Comparison of ENCODE assay signal across 1 cellular context in the genomic region with DNA sequence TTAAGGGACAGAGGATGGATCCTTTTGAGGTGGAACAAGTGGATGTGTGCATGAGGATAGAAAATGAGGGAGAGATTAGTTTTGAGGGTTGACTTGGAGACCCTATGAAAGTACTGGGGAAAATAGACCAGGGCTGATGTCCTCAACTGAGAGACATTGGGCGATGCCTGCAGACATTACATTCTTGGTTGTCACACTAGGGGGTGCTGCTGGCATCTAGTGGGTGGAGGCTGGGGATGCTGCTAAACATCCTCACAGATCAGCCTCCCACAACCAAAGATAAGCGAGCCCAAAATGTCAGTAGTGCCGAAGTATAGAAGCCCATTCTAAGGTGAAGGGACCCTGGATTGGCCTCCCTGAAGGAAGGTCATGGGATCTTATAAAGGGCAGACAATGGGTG.
TF ChIP-seq lines count a peak whose summit lies in the region.

No MANE protein-coding gene starts in this region.

TF ChIP-seq in GM23338, 12 proteins besides CTCF, POLR2A, EP300 and RAD21 (continued from another document):
- TF ChIP-seq, protein P1, sequence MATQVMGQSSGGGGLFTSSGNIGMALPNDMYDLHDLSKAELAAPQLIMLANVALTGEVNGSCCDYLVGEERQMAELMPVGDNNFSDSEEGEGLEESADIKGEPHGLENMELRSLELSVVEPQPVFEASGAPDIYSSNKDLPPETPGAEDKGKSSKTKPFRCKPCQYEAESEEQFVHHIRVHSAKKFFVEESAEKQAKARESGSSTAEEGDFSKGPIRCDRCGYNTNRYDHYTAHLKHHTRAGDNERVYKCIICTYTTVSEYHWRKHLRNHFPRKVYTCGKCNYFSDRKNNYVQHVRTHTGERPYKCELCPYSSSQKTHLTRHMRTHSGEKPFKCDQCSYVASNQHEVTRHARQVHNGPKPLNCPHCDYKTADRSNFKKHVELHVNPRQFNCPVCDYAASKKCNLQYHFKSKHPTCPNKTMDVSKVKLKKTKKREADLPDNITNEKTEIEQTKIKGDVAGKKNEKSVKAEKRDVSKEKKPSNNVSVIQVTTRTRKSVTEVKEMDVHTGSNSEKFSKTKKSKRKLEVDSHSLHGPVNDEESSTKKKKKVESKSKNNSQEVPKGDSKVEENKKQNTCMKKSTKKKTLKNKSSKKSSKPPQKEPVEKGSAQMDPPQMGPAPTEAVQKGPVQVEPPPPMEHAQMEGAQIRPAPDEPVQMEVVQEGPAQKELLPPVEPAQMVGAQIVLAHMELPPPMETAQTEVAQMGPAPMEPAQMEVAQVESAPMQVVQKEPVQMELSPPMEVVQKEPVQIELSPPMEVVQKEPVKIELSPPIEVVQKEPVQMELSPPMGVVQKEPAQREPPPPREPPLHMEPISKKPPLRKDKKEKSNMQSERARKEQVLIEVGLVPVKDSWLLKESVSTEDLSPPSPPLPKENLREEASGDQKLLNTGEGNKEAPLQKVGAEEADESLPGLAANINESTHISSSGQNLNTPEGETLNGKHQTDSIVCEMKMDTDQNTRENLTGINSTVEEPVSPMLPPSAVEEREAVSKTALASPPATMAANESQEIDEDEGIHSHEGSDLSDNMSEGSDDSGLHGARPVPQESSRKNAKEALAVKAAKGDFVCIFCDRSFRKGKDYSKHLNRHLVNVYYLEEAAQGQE (IDR thresholded peaks at IDR 0.05; ENCODE audit: unreplicated experiment) = no peak
- TF ChIP-seq, protein P2, sequence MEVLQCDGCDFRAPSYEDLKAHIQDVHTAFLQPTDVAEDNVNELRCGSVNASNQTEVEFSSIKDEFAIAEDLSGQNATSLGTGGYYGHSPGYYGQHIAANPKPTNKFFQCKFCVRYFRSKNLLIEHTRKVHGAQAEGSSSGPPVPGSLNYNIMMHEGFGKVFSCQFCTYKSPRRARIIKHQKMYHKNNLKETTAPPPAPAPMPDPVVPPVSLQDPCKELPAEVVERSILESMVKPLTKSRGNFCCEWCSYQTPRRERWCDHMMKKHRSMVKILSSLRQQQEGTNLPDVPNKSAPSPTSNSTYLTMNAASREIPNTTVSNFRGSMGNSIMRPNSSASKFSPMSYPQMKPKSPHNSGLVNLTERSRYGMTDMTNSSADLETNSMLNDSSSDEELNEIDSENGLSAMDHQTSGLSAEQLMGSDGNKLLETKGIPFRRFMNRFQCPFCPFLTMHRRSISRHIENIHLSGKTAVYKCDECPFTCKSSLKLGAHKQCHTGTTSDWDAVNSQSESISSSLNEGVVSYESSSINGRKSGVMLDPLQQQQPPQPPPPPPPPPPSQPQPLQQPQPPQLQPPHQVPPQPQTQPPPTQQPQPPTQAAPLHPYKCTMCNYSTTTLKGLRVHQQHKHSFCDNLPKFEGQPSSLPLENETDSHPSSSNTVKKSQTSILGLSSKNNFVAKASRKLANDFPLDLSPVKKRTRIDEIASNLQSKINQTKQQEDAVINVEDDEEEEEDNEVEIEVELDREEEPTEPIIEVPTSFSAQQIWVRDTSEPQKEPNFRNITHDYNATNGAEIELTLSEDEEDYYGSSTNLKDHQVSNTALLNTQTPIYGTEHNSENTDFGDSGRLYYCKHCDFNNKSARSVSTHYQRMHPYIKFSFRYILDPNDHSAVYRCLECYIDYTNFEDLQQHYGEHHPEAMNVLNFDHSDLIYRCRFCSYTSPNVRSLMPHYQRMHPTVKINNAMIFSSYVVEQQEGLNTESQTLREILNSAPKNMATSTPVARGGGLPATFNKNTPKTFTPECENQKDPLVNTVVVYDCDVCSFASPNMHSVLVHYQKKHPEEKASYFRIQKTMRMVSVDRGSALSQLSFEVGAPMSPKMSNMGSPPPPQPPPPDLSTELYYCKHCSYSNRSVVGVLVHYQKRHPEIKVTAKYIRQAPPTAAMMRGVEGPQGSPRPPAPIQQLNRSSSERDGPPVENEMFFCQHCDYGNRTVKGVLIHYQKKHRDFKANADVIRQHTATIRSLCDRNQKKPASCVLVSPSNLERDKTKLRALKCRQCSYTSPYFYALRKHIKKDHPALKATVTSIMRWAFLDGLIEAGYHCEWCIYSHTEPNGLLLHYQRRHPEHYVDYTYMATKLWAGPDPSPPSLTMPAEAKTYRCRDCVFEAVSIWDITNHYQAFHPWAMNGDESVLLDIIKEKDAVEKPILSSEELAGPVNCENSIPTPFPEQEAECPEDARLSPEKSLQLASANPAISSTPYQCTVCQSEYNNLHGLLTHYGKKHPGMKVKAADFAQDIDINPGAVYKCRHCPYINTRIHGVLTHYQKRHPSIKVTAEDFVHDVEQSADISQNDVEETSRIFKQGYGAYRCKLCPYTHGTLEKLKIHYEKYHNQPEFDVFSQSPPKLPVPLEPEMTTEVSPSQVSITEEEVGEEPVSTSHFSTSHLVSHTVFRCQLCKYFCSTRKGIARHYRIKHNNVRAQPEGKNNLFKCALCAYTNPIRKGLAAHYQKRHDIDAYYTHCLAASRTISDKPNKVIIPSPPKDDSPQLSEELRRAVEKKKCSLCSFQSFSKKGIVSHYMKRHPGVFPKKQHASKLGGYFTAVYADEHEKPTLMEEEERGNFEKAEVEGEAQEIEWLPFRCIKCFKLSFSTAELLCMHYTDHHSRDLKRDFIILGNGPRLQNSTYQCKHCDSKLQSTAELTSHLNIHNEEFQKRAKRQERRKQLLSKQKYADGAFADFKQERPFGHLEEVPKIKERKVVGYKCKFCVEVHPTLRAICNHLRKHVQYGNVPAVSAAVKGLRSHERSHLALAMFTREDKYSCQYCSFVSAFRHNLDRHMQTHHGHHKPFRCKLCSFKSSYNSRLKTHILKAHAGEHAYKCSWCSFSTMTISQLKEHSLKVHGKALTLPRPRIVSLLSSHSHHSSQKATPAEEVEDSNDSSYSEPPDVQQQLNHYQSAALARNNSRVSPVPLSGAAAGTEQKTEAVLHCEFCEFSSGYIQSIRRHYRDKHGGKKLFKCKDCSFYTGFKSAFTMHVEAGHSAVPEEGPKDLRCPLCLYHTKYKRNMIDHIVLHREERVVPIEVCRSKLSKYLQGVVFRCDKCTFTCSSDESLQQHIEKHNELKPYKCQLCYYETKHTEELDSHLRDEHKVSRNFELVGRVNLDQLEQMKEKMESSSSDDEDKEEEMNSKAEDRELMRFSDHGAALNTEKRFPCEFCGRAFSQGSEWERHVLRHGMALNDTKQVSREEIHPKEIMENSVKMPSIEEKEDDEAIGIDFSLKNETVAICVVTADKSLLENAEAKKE (CRISPR knock-in tag; IDR thresholded peaks at IDR 0.05) = no peak
- no peak for TF ChIP-seq CREB1 (CRISPR knock-in tag; IDR thresholded peaks at IDR 0.05; ENCODE audit: low read depth)
- TF ChIP-seq STAT1 (IDR thresholded peaks at IDR 0.05; ENCODE audit: unreplicated experiment) = no peak
- TF ChIP-seq JUNB (IDR thresholded peaks at IDR 0.05; ENCODE audit: unreplicated experiment) = no peak
- no peak for TF ChIP-seq ZNF331 (CRISPR knock-in tag; IDR thresholded peaks at IDR 0.05; ENCODE audit: low read depth)
TF ChIP-seq in GM23338: peak in this region for 0.
